Comparison of ENCODE assay signal across 9 cellular contexts in the genomic region with DNA sequence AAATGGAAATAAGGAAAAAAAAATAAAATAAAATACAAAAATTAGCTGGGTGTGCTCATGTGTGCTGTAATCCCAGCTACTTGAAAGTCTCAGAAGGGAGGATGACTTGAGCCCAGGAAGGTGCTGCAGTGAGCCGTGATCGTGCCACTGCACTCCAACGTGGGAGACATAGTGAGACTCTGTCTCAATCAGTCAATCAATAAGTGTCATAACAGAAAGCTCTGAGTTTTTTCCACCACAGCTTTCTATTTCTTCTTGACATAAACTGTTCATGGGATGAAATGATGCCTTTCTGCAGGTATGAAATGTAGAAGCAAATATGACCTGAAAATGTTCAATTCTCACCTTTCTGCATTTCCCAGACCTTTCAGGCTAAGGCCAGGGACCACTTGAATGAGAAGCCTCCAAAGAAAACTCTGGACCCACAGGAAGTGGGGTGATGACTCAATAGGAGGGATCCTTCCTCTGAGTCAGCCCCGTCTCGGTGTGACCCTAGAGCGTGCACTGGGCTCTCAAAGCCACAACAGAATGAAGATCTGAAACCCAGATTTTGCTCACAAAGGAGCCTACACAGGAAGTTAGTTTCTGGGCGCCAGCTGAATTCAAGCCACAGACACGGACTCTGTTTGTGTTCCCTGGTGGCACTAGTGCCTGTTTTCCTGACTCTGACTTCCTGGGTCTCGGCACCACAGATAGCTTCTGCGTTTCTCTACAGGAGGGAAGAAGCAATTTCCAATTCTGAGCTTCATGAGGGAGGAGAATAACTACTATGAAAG.
DNase-seq lines count a peak whose midpoint lies in the region; ATAC-seq, FAIRE-seq and TF ChIP-seq lines count a peak whose summit lies in the region.
"Had no signal": no experiment of that assay in that cellular context is flagged by ENCODE, and none has a peak within 500 bp of the region (broad histone marks: within the 10 kb centered on the region; RNA-seq: fewer than 3 reads in every experiment).

No MANE protein-coding gene starts in this region.

- no peak overlapping the region for H3K9ac ChIP-seq in keratinocyte (ENCODE audit: control insufficient read depth, extremely low read depth, insufficient read depth, low read length)

- H3K27me3 Mint-ChIP-seq in T-cell: no peaks in the 10 kb centered on the region

- H3K4me1 ChIP-seq in adrenal gland (replicated peaks in 1 of 2) (peaks cover 0 to 27% of the 10 kb centered on the region in 2 donors), keratinocyte (ENCODE audit: control insufficient read depth, extremely low read depth, insufficient read depth, low read length) (peaks cover 17% of the 10 kb centered on the region)

- no peaks in the 10 kb centered on the region for H3K9me3 Mint-ChIP-seq in T-cell

- H3K36me3 Mint-ChIP-seq in T-cell: peaks cover 30% of the 10 kb centered on the region

- no peaks in the 10 kb centered on the region for H3K79me2 ChIP-seq in keratinocyte (ENCODE audit: control insufficient read depth, insufficient read depth, low read length)

- CTCF ChIA-PET in T-cell (lab: Charles Lee): interaction anchor here (0.6 to 1.7 kb wide), 14 partner anchors 8 to 1857 kb away, joined by 3 to 11 read pairs (median 4); no protein-coding TSS in a partner anchor

- peaks cover 58 to 73% (median 68%) of the 10 kb centered on the region in 3 donors for H3K4me1 Mint-ChIP-seq in T-cell

- H3K4me3 ChIP-seq in adrenal gland: peak overlapping the region in 1 of 4 donors; percentile 15
- peak overlapping the region in 1 of 3 experiments; percentile 22 for H3K4me3 ChIP-seq in keratinocyte (ENCODE audit: control insufficient read depth in 2 of 3, extremely low read depth in 1 of 3, insufficient read depth in 2 of 3, low read depth in 1 of 3, low read length in 3 of 3)

- no peaks in the 10 kb centered on the region for H4K20me1 ChIP-seq in keratinocyte (ENCODE audit: control insufficient read depth, extremely low read depth, insufficient read depth, low read length)

- H3K27me3 ChIP-seq in adrenal gland (no peaks in the 10 kb centered on the region), keratinocyte (ENCODE audit: control insufficient read depth, extremely low read depth, insufficient read depth, low read length) (no peaks in the 10 kb centered on the region)

- no peak for TF ChIP-seq POLR2A in adrenal gland (IDR thresholded peaks at IDR 0.05)

- POLR2A ChIA-PET in T-cell (lab: Charles Lee): interaction anchor here (0.6 to 0.8 kb wide), 4 partner anchors 29 to 1750 kb away, joined by 3 to 4 read pairs (median 3); no protein-coding TSS in a partner anchor

- dilution Hi-C loops in keratinocyte (cut with MboI; ENCODE audit: extremely low pct_ligation_motif_present, low sequenced_read_pairs): no loop called here

- intact Hi-C loops in adrenal gland (cut with DNase I): no loop called here

- H3K9me3 ChIP-seq in adrenal gland (replicated peaks in 1 of 3): no peaks in the 10 kb centered on the region
- no peaks in the 10 kb centered on the region for H3K9me3 ChIP-seq in keratinocyte (ENCODE audit: control insufficient read depth, low read depth, low read length)

- no peaks in the 10 kb centered on the region for H3K36me3 ChIP-seq in adrenal gland (replicated peaks in 1 of 2)
- no peaks in the 10 kb centered on the region for H3K36me3 ChIP-seq in keratinocyte (ENCODE audit: control insufficient read depth in 2 of 2, extremely low read depth in 1 of 2, insufficient read depth in 2 of 2, low read length in 2 of 2)

- DNase-seq in NK-92 treated with Interleukin-12 subunit alpha and Interleukin-12 subunit beta, amount 100 ng/mL, for 24 hours (lab: John Stamatoyannopoulos, UW): peak; percentile 68
- DNase-seq in NK-92 (lab: John Stamatoyannopoulos, UW; ENCODE audit: unreplicated experiment): no peak
- DNase-seq in T-cell: peak; percentile 30 to 73 (median 50)
- DNase-seq in adrenal gland: peak; percentile 28 to 78 (median 61)
- peak; percentile 17 for DNase-seq in keratinocyte (ENCODE audit: low read depth, low spot score)
- DNase-seq in stimulated activated CD4-positive, alpha-beta T cell treated with anti-CD3 and anti-CD28 coated beads, Interleukin-2, amount 100 ng/mL, for 48 hours: peak; percentile 63 to 68
- DNase-seq in DMS153 (lab: John Stamatoyannopoulos, UW): no peak

- 50 to 60% (median 55%) methylated on average over 9 to 10 of the region's 10 CpGs for WGBS in adrenal gland, 4 donors

- TF ChIP-seq CTCF in adrenal gland (IDR thresholded peaks at IDR 0.05) (no peak), keratinocyte (optimal IDR thresholded peaks at IDR 0.05 in 1 of 3, IDR thresholded peaks at IDR 0.05 in 1 of 3, conservative IDR thresholded peaks at IDR 0.05 in 1 of 3; ENCODE audit: extremely low read depth in 1 of 3, insufficient read depth in 2 of 3, low read length in 3 of 3) (no peak)

- H2AFZ ChIP-seq in keratinocyte (ENCODE audit: control insufficient read depth, low read length): peak overlapping the region; percentile 73

- H3K9me1 ChIP-seq in keratinocyte (ENCODE audit: control insufficient read depth, extremely low read depth, insufficient read depth, low read length): no peaks in the 10 kb centered on the region

- FAIRE-seq in keratinocyte (lab: Jason Lieb, UNC): peak; percentile 43

- H3K27ac ChIP-seq in adrenal gland (peak overlapping the region in 4 of 5 donors; percentile 39 to 83 (median 60)), keratinocyte (ENCODE audit: control insufficient read depth, insufficient read depth, low read length) (peak overlapping the region; percentile 44)
- H3K27ac ChIP-seq: 22Rv1 had no signal

- H3K4me2 ChIP-seq in keratinocyte (ENCODE audit: control insufficient read depth, extremely low read depth, insufficient read depth, low read depth, low read length): peak overlapping the region; percentile 72

- peak overlapping the region; percentile 93 to 97 for H3K27ac Mint-ChIP-seq in T-cell

- H3K4me3 Mint-ChIP-seq in T-cell: peak overlapping the region; percentile 67 to 82 (median 79)

- peak; percentile 98 for ATAC-seq in HG03354 (IDR thresholded peaks at IDR 0.05; ENCODE audit: poor library complexity, severe bottlenecking, unreplicated experiment)
- ATAC-seq in T-cell (replicated peaks in 1 of 4): peak; percentile 95 to 97 (median 96)

Comparison
In these comparisons a context has a peak if more than half of its experiments do, and no peak if none do; other contexts are left out.
1. DNase-seq: peak in NK-92 treated with Interleukin-12 subunit alpha and Interleukin-12 subunit beta, amount 100 ng/mL, for 24 hours (single experiment), T-cell (34 of 34), adrenal gland (7 of 7), keratinocyte (single experiment) and stimulated activated CD4-positive, alpha-beta T cell treated with anti-CD3 and anti-CD28 coated beads, Interleukin-2, amount 100 ng/mL, for 48 hours (2 of 2); none in NK-92 (single experiment) and DMS153 (single experiment).